9 cellular contexts compared by ENCODE assay signal in the genomic region with DNA sequence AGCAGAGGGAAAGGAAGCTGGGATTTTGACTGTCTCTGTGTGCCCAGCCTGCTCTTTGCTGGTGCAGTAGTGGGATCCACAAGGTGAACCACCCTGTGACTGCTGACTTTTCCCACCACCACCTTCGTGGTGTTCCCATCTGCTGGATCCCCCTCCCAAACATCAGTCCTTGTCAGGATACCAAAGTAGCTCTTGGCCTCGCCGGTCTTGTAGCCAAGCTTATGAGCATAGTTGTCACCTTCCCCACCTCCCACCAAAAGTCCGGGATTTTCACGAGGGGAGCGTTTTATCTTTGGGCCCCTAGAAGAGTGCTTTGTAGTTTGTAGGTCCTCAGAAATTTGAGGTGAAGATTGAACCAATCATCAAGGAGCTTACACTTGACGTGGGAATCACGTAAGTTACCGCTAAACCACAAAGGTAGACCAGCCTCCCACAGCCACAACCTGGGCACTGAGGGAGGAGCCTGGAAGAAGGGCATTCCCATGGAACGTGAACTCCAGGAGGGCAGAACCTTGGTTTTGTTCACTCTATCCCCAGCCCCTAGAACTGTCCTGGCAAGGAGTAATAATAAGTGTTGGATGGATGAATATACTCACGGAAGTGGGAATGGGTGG. TPM values are rescaled to one million over a fixed set of nuclear protein-coding genes. Genes with fewer than 3 reads are reported as not detected.
A peak's percentile ranks its signal among the peaks of the same experiment; 100 is the strongest.
DNase-seq lines count a peak whose midpoint lies in the region; ATAC-seq and TF ChIP-seq lines count a peak whose summit lies in the region.
"Had no signal": no experiment of that assay in that cellular context is flagged by ENCODE, and none has a peak within 500 bp of the region (broad histone marks: within the 10 kb centered on the region; RNA-seq: fewer than 3 reads in every experiment).

No MANE protein-coding gene starts in this region.

- H4K20me1 ChIP-seq in PC-9 (ENCODE audit: insufficient read depth): no peaks in the 10 kb centered on the region

- H3K4ac ChIP-seq in trophoblast cell (ENCODE audit: low read depth, low read length) (no peak overlapping the region), mesendoderm (ENCODE audit: low read depth, low read length) (no peak overlapping the region)

- BruUV-seq in PC-9 (replicated peaks; lab: Mats Ljungman, UMichigan): TSS peak; percentile 47

- H3K27ac ChIP-seq in PC-9 (no peak overlapping the region), trophoblast cell (ENCODE audit: low read depth, low read length) (no peak overlapping the region), mesendoderm (ENCODE audit: low read depth, low read length) (no peak overlapping the region)
- H3K27ac ChIP-seq in effector memory CD4-positive, alpha-beta T cell (ENCODE audit: insufficient read depth, low read length, poor library complexity, severe bottlenecking): peak overlapping the region; percentile 81

- whole genome bisulfite sequencing in trophoblast cell (ENCODE audit: extremely low coverage, insufficient coverage, insufficient read length): no CpG with 5 or more reads among the region's 11 CpGs
- WGBS in mesendoderm (ENCODE audit: extremely low coverage, insufficient coverage, low lambda C conversion rate): no CpG with 5 or more reads among the region's 11 CpGs

- H3K18ac ChIP-seq in trophoblast cell (ENCODE audit: low read length) (no peak overlapping the region), mesendoderm (ENCODE audit: low read length) (no peak overlapping the region)

- H3K14ac ChIP-seq in trophoblast cell (ENCODE audit: low read length): no peak overlapping the region

- H4K8ac ChIP-seq in trophoblast cell (ENCODE audit: low read depth, low read length): no peak overlapping the region
- H4K8ac ChIP-seq in mesendoderm (ENCODE audit: low read depth, low read length): no peak overlapping the region

- no peak for TF ChIP-seq CTCF in PC-9 (conservative IDR thresholded peaks at IDR 0.05)

- POLR2A ChIA-PET in PC-9 (lab: Charles Lee; ENCODE audit: unreplicated experiment): interaction anchor here (0.7 kb wide), 1 partner anchor 610 kb away, joined by 3 read pairs; no protein-coding TSS in a partner anchor

- intact Hi-C loops in PC-9 (cut with micrococcal nuclease; ENCODE audit: unreplicated experiment): loop anchor here (1.0 kb wide), 1 partner anchor 33 kb away; no protein-coding TSS in a partner anchor

- H3K9me2 ChIP-seq in PC-9 (ENCODE audit: insufficient read depth): no peaks in the 10 kb centered on the region

- H3K4me2 ChIP-seq in PC-9: peak overlapping the region; percentile 81
- H3K4me2 ChIP-seq in trophoblast cell (ENCODE audit: low read length): peak overlapping the region; percentile 91
- no peak overlapping the region for H3K4me2 ChIP-seq in mesendoderm (ENCODE audit: low read length)

- no peak overlapping the region for H4K5ac ChIP-seq in mesendoderm (ENCODE audit: low read length)

- no peak overlapping the region for H2BK15ac ChIP-seq in mesendoderm (replicated peaks; ENCODE audit: low read depth)

- H2AK5ac ChIP-seq in trophoblast cell (ENCODE audit: low read length): no peak overlapping the region
- no peak overlapping the region for H2AK5ac ChIP-seq in mesendoderm (ENCODE audit: low read length)

- no peaks in the 10 kb centered on the region for H3K27me3 ChIP-seq in PC-9 (ENCODE audit: insufficient read depth, low read depth)
- H3K27me3 ChIP-seq in effector memory CD4-positive, alpha-beta T cell (replicated peaks; ENCODE audit: control insufficient read depth, insufficient read depth, low read length, poor library complexity, severe bottlenecking): no peaks in the 10 kb centered on the region
- no peaks in the 10 kb centered on the region for H3K27me3 ChIP-seq in trophoblast cell (ENCODE audit: insufficient read depth, low read length)
- no peaks in the 10 kb centered on the region for H3K27me3 ChIP-seq in mesendoderm (ENCODE audit: insufficient read depth, low read length, poor library complexity)
- H3K27me3 ChIP-seq: right lobe of liver had no signal

- peak overlapping the region; percentile 6 for H4K91ac ChIP-seq in trophoblast cell (ENCODE audit: low read depth, low read length)

- no peak overlapping the region for H3K56ac ChIP-seq in mesendoderm (ENCODE audit: low read length)

- H3K9me3 ChIP-seq in PC-9 (ENCODE audit: insufficient read depth, low read depth): no peaks in the 10 kb centered on the region
- H3K9me3 ChIP-seq in effector memory CD4-positive, alpha-beta T cell (ENCODE audit: control insufficient read depth, low read length): no peaks in the 10 kb centered on the region
- H3K9me3 ChIP-seq in trophoblast cell (ENCODE audit: insufficient read depth, low read depth, low read length): no peaks in the 10 kb centered on the region
- H3K9me3 ChIP-seq: right lobe of liver had no signal

- H3K36me3 ChIP-seq in PC-9 (ENCODE audit: low read depth) (no peaks in the 10 kb centered on the region), trophoblast cell (ENCODE audit: control insufficient read depth in 1 of 2, insufficient read depth in 2 of 2, low read length in 2 of 2) (peaks cover 0 to 4% of the 10 kb centered on the region in 2 experiments), mesendoderm (ENCODE audit: control insufficient read depth, insufficient read depth, low read length) (no peaks in the 10 kb centered on the region)
- H3K36me3 ChIP-seq in effector memory CD4-positive, alpha-beta T cell (ENCODE audit: control insufficient read depth, insufficient read depth, low read length): no peaks in the 10 kb centered on the region

- CTCF ChIA-PET in PC-9 (lab: Charles Lee): interaction anchor here (0.6 to 3.2 kb wide), 4 partner anchors 12 to 1054 kb away, joined by 4 to 28 read pairs (median 6); a partner anchor contains a TSS

- H2BK120ac ChIP-seq in trophoblast cell (ENCODE audit: insufficient read depth, low read length, poor library complexity) (no peak overlapping the region), mesendoderm (ENCODE audit: low read depth, low read length) (no peak overlapping the region)

- peaks cover 10% of the 10 kb centered on the region for H3K79me1 ChIP-seq in trophoblast cell (ENCODE audit: low read length)
- no peaks in the 10 kb centered on the region for H3K79me1 ChIP-seq in mesendoderm (ENCODE audit: low read length)

- no peak for ATAC-seq in HG03159 (IDR thresholded peaks at IDR 0.05; ENCODE audit: unreplicated experiment)
- no peak for ATAC-seq in left lobe of liver

- H3F3A ChIP-seq in PC-9 (ENCODE audit: insufficient read depth, low read depth): peaks cover 12% of the 10 kb centered on the region; the same call in 1 of the 2 replicates

- H2AFZ ChIP-seq in PC-9: no peak overlapping the region; the same call in 1 of the 2 replicates
- H2AFZ ChIP-seq in trophoblast cell (ENCODE audit: insufficient read depth, low read length, poor library complexity): no peak overlapping the region

- H2BK5ac ChIP-seq in trophoblast cell (ENCODE audit: low read depth, low read length, poor library complexity) (no peak overlapping the region), mesendoderm (ENCODE audit: low read length) (no peak overlapping the region)

- H3K9ac ChIP-seq in trophoblast cell (ENCODE audit: low read length) (no peak overlapping the region), mesendoderm (ENCODE audit: low read length) (no peak overlapping the region)

- no peaks in the 10 kb centered on the region for H3K79me2 ChIP-seq in PC-9 (ENCODE audit: low read depth)
- H3K79me2 ChIP-seq in trophoblast cell (ENCODE audit: control insufficient read depth, insufficient read depth, low read length, poor library complexity): peaks cover 7% of the 10 kb centered on the region
- H3K79me2 ChIP-seq in mesendoderm (ENCODE audit: control insufficient read depth, insufficient read depth, low read length): no peaks in the 10 kb centered on the region

- H3K4me1 ChIP-seq in PC-9 (replicated peaks; ENCODE audit: insufficient read depth) (peaks cover 18% of the 10 kb centered on the region), trophoblast cell (ENCODE audit: control insufficient read depth in 1 of 2, insufficient read depth in 2 of 2, low read length in 2 of 2) (peaks cover 10 to 12% of the 10 kb centered on the region in 2 experiments), mesendoderm (ENCODE audit: control insufficient read depth, low read depth, low read length) (peaks cover 3% of the 10 kb centered on the region)
- H3K4me1 ChIP-seq in effector memory CD4-positive, alpha-beta T cell (ENCODE audit: control insufficient read depth, insufficient read depth, low read length, poor library complexity, severe bottlenecking): peaks cover 49% of the 10 kb centered on the region

- H4K12ac ChIP-seq in trophoblast cell (ENCODE audit: low read depth, low read length): no peak overlapping the region

- no peak overlapping the region for H3K23ac ChIP-seq in trophoblast cell (ENCODE audit: low read length)
- H3K23ac ChIP-seq in mesendoderm (ENCODE audit: low read length): no peak overlapping the region

- no peak overlapping the region for H2BK12ac ChIP-seq in trophoblast cell (ENCODE audit: low read length)

- peak overlapping the region; percentile 86; the same call in 1 of the 2 replicates for H3K4me3 ChIP-seq in GM08714 (ENCODE audit: low read length)
- H3K4me3 ChIP-seq in PC-9: peak overlapping the region; percentile 82; the same call in 1 of the 2 replicates
- H3K4me3 ChIP-seq in effector memory CD4-positive, alpha-beta T cell (ENCODE audit: insufficient read depth, low read depth, low read length, poor library complexity, severe bottlenecking): peak overlapping the region; percentile 86
- H3K4me3 ChIP-seq in trophoblast cell (ENCODE audit: low read depth, low read length): no peak overlapping the region
- H3K4me3 ChIP-seq in mesendoderm (ENCODE audit: low read length): no peak overlapping the region

- DNase-seq in PC-9: no peak
- peak; percentile 41 to 56 (median 50) for DNase-seq in effector memory CD4-positive, alpha-beta T cell
- peak in 1 of 2 donors; percentile 17 for DNase-seq in trophoblast cell
- no peak for DNase-seq in mesendoderm
- DNase-seq in NCI-H1092 treated with DMSO at 0.1 percent for 48 hours (lab: John Stamatoyannopoulos, UW): no peak
- no peak for DNase-seq in left lobe of liver (ENCODE audit: low spot score)

RNA-seq across cellular contexts. Expression of a gene that starts 0.9 kb away (rescaled TPM):
- total RNA-seq in PC-9 (2021) (44.3 and 53.0 TPM in 2 replicates), left lobe of liver (39.2 TPM)
- 19.2 and 21.4 TPM in 2 replicates for polyA plus RNA-seq in trophoblast cell (2013)
- polyA plus RNA-seq in mesendoderm (2013, experiment 1 of 2): 7.8 TPM
- polyA plus RNA-seq in mesendoderm (2013, experiment 2 of 2): 6.9 TPM

RNA-seq across cellular contexts. Expression of a gene that starts 36.7 kb away (rescaled TPM):
- 0.13 and 0.25 TPM in 2 replicates for total RNA-seq in PC-9 (2021)
- polyA plus RNA-seq in trophoblast cell (2013): 0.11 and 0.16 TPM in 2 replicates
- 2.7 TPM for polyA plus RNA-seq in mesendoderm (2013, experiment 1 of 2)
- polyA plus RNA-seq in mesendoderm (2013, experiment 2 of 2): 2.4 TPM
- 0.05 TPM for total RNA-seq in left lobe of liver

Comparison
In these comparisons a context has a peak if more than half of its experiments do, and no peak if none do; other contexts are left out.
1. H3K4me3 ChIP-seq: peak in GM08714 (single experiment), PC-9 (single experiment) and effector memory CD4-positive, alpha-beta T cell (single experiment); none in trophoblast cell (single experiment) and mesendoderm (single experiment).
2. DNase-seq: peak in effector memory CD4-positive, alpha-beta T cell (3 of 3); none in PC-9 (0 of 2), mesendoderm (single experiment), NCI-H1092 treated with DMSO at 0.1 percent for 48 hours (single experiment) and left lobe of liver (single experiment).